23 cellular contexts compared by ENCODE assay signal in the genomic region with DNA sequence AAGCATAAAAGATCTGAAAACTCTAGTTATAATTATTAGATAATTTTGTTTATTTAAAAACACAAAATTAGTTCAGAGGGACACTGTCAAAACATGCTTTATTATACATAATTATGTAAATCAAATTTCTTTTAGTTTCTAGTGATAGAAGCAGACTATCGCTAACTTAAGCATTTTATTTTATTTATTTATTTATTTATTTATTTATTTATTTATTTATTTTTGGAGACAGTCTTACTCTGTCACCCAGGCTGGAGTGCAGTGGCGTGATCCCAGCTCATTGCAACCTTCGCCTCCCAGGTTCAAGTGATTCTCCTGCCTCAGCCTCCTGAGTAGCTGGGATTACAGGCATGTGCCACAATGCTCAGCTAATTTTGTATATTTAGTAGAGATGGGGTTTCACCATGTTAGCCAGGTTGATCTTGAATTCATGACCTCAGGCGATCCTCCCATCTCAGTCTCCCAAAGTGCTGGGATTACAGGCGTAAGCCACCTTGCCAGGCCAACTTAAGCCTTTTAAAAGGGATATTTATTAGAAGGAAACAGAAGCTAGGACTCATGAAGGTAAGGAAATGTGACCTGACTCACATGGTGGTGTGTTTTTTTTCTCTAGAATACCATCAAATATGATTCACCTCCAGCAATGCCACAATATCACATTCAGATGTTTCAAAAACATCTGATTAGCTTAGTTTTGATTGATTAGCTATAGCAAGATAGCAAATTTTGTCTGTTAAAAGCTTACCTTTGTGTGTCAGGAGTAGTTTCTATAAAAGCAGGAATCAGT.
"Had no signal": no experiment of that assay in that cellular context is flagged by ENCODE, and none has a peak within 500 bp of the region (broad histone marks: within the 10 kb centered on the region; RNA-seq: fewer than 3 reads in every experiment).

No MANE protein-coding gene starts in this region.

- DNase-seq: activated CD4-positive, alpha-beta T cell treated with anti-CD3 and anti-CD28 coated beads, Interleukin-2, amount 10 ng/mL, durations not matched to agents 24 days and 14 days; activated CD8-positive, alpha-beta T cell treated with anti-CD3 and anti-CD28 coated beads for 36 hours; activated naive CD4-positive, alpha-beta T cell; activated naive CD8-positive, alpha-beta T cell treated with anti-CD3 and anti-CD28 coated beads for 36 hours; activated T-cell treated with anti-CD3 and anti-CD28 coated beads, Interleukin-2, amount 50 U/mL, for 1 hour; amygdala; body of pancreas; caudate nucleus; colonic mucosa; hippocampal formation; islet precursor cell; occipital lobe; posterior cingulate gyrus; retina; spleen; stimulated activated naive B cell treated with anti-CD40 and anti-IgM and Interleukin-4, amounts not matched to agents 10 μg/mL and 1 μg/mL and 100 μg/mL, for 72 hours; T-helper 1 cell; T-helper 9 cell had no signal

- H3K27me3 ChIP-seq: body of pancreas, colonic mucosa, spleen had no signal

- H3K9me3 ChIP-seq: body of pancreas, colonic mucosa, thoracic aorta had no signal

- H3K4me1 ChIP-seq: body of pancreas, colonic mucosa, spleen had no signal

- ATAC-seq: activated CD8-positive, alpha-beta T cell treated with anti-CD3 and anti-CD28 coated beads for 36 hours; activated T-helper 17 cell treated with anti-CD3 and anti-CD28 coated beads, Interleukin-2, amount 50 U/mL, for 72 hours; body of pancreas; esophagus mucosa; left lobe of liver; stimulated activated naive B cell treated with anti-CD40 and anti-IgM and Interleukin-4, amounts not matched to agents 10 μg/mL and 1 μg/mL and 100 μg/mL, for 72 hours had no signal

- H3K27ac ChIP-seq: body of pancreas, colonic mucosa, spleen, thoracic aorta had no signal

- H3K36me3 ChIP-seq: colonic mucosa, spleen, thoracic aorta had no signal

- H3K4me3 ChIP-seq: body of pancreas, colonic mucosa, lung, spleen, thoracic aorta had no signal
